ENCODE assay signal across 9 cellular contexts in the genomic region with DNA sequence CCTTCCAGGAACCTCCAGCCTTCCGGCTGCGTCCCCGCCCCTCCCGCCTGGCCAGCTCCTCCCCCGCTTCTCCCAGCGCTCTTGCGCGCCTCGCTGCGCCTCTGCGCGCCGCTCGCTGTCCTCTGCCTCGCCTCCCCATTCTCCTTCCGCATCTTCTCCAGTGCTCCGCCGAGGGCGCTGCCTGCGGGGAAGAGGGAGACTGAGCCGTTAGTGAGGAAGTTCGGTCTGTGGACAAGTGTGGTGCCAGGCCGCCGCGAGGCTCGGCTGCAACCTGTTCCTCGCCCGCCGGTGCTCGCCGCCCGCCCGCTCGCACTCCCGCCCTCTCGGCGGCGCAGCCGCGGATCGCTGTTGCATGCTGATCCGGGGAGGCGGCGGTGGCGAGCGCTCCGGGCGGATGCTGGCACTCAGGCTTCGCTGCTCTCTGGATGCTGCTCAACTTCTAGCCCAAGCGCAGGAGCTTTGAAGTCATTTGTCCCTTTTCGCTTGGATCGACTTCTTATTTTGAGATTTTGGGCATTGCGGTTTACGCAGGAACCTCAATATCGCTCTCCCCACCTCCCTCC. TPM values are rescaled to one million over a fixed set of nuclear protein-coding genes. Genes with fewer than 3 reads are reported as not detected.
DNase-seq lines count a peak whose midpoint lies in the region; ATAC-seq and TF ChIP-seq lines count a peak whose summit lies in the region.
"Had no signal": no experiment of that assay in that cellular context is flagged by ENCODE, and none has a peak within 500 bp of the region (broad histone marks: within the 10 kb centered on the region; RNA-seq: fewer than 3 reads in every experiment).

No MANE protein-coding gene starts in this region.

- no peaks in the 10 kb centered on the region for H3K36me3 Mint-ChIP-seq in activated T-cell treated with anti-CD3 and anti-CD28 coated beads, Interleukin-2, amount 50 U/mL, for 24 hours (ENCODE audit: low read depth)
- H3K36me3 Mint-ChIP-seq in activated CD4-positive, alpha-beta memory T cell treated with anti-CD3 and anti-CD28 coated beads for 36 hours: no peaks in the 10 kb centered on the region
- H3K36me3 Mint-ChIP-seq: CD4-positive, alpha-beta memory T cell had no signal

- 2 to 3% (median 3%) methylated on average over 49 to 55 of the region's 55 CpGs for WGBS in psoas muscle, 3 donors

- no peak for TF ChIP-seq POLR2A in erythroblast (IDR thresholded peaks at IDR 0.05; ENCODE audit: low read length)

- peak; percentile 43 for ATAC-seq in HG03095 (IDR thresholded peaks at IDR 0.05; ENCODE audit: unreplicated experiment)
- ATAC-seq in psoas muscle: peak in 2 of 4 donors; percentile 33 to 38

- CTCF ChIA-PET in activated CD4-positive, alpha-beta memory T cell treated with anti-CD3 and anti-CD28 coated beads for 36 hours (lab: Charles Lee): interaction anchor here (1.4 to 6.8 kb wide), 2 partner anchors 572 to 598 kb away, joined by 6 to 63 read pairs; no protein-coding TSS in a partner anchor

- intact Hi-C loops in activated CD4-positive, alpha-beta memory T cell treated with anti-CD3 and anti-CD28 coated beads for 36 hours (cut with micrococcal nuclease): no loop called here
- intact Hi-C loops in psoas muscle (cut with DNase I): no loop called here

- DNase-seq in activated T-cell treated with anti-CD3 and anti-CD28 coated beads, Interleukin-2, amount 50 U/mL, for 24 hours: peak; percentile 55
- DNase-seq in activated T-cell treated with anti-CD3 and anti-CD28 coated beads, Interleukin-2, amount 50 U/mL, for 1 hour: no peak
- DNase-seq in activated CD4-positive, alpha-beta memory T cell treated with anti-CD3 and anti-CD28 coated beads for 36 hours: peak; percentile 64
- DNase-seq in cardiac muscle cell (ENCODE audit: low read depth in 1 of 2, low spot score in 1 of 2) (peak; percentile 17 to 49), psoas muscle (peak in 1 of 2 donors; percentile 21), erythroblast (lab: John Stamatoyannopoulos, UW) (no peak), NCI-H2196 (lab: John Stamatoyannopoulos, UW; ENCODE audit: unreplicated experiment) (no peak)

- H3K4me1 ChIP-seq in cardiac muscle cell (ENCODE audit: low read depth): no peaks in the 10 kb centered on the region
- peaks cover 3% of the 10 kb centered on the region for H3K4me1 ChIP-seq in psoas muscle

- peaks cover 86% of the 10 kb centered on the region for H3K27me3 Mint-ChIP-seq in activated T-cell treated with anti-CD3 and anti-CD28 coated beads, Interleukin-2, amount 50 U/mL, for 24 hours
- H3K27me3 Mint-ChIP-seq in activated CD4-positive, alpha-beta memory T cell treated with anti-CD3 and anti-CD28 coated beads for 36 hours: peaks cover 55% of the 10 kb centered on the region

- no peaks in the 10 kb centered on the region for H3K9me3 Mint-ChIP-seq in activated T-cell treated with anti-CD3 and anti-CD28 coated beads, Interleukin-2, amount 50 U/mL, for 24 hours
- H3K9me3 Mint-ChIP-seq in activated CD4-positive, alpha-beta memory T cell treated with anti-CD3 and anti-CD28 coated beads for 36 hours: no peaks in the 10 kb centered on the region

- no peaks in the 10 kb centered on the region for H3K36me3 ChIP-seq in cardiac muscle cell
- no peaks in the 10 kb centered on the region for H3K36me3 ChIP-seq in psoas muscle (ENCODE audit: insufficient read depth in 1 of 2, low read depth in 1 of 2)

- no peak overlapping the region for H3K27ac Mint-ChIP-seq in activated T-cell treated with anti-CD3 and anti-CD28 coated beads, Interleukin-2, amount 50 U/mL, for 24 hours
- no peak overlapping the region for H3K27ac Mint-ChIP-seq in activated CD4-positive, alpha-beta memory T cell treated with anti-CD3 and anti-CD28 coated beads for 36 hours
- H3K27ac Mint-ChIP-seq: CD4-positive, alpha-beta memory T cell had no signal

- H3K27me3 ChIP-seq in cardiac muscle cell: peaks cover 98% of the 10 kb centered on the region
- H3K27me3 ChIP-seq in psoas muscle (ENCODE audit: insufficient read depth in 3 of 3, low read length in 2 of 3): peaks cover 0 to 64% (median 24%) of the 10 kb centered on the region in 3 donors

- POLR2A ChIA-PET in activated CD4-positive, alpha-beta memory T cell treated with anti-CD3 and anti-CD28 coated beads for 36 hours (lab: Charles Lee): no interaction called here

- peak overlapping the region; percentile 7 for H3K4me3 ChIP-seq in cardiac muscle cell
- peak overlapping the region; percentile 36 for H3K4me3 ChIP-seq in psoas muscle

- H3K27ac ChIP-seq in cardiac muscle cell (no peak overlapping the region), psoas muscle (no peak overlapping the region)

- peak overlapping the region; percentile 55 for H3K4me3 Mint-ChIP-seq in activated T-cell treated with anti-CD3 and anti-CD28 coated beads, Interleukin-2, amount 50 U/mL, for 24 hours
- H3K4me3 Mint-ChIP-seq in activated CD4-positive, alpha-beta memory T cell treated with anti-CD3 and anti-CD28 coated beads for 36 hours: peak overlapping the region; percentile 57

- H3K9me3 ChIP-seq in cardiac muscle cell (ENCODE audit: low read depth): no peaks in the 10 kb centered on the region
- no peaks in the 10 kb centered on the region for H3K9me3 ChIP-seq in psoas muscle

- H3K4me1 Mint-ChIP-seq in activated T-cell treated with anti-CD3 and anti-CD28 coated beads, Interleukin-2, amount 50 U/mL, for 24 hours (ENCODE audit: low read depth): peaks cover 24% of the 10 kb centered on the region
- H3K4me1 Mint-ChIP-seq in activated CD4-positive, alpha-beta memory T cell treated with anti-CD3 and anti-CD28 coated beads for 36 hours (ENCODE audit: low read depth): peaks cover 24% of the 10 kb centered on the region

- no peak for TF ChIP-seq CTCF in cardiac muscle cell (IDR thresholded peaks at IDR 0.05; ENCODE audit: low read depth, low read length)
- no peak for TF ChIP-seq CTCF in psoas muscle (IDR thresholded peaks at IDR 0.05)

RNA-seq across cellular contexts. Expression of a gene that starts 0.7 kb away (rescaled TPM):
- not detected for total RNA-seq in activated CD4-positive, alpha-beta memory T cell treated with anti-CD3 and anti-CD28 coated beads for 36 hours
- total RNA-seq in cardiac muscle cell: 0.18 and 0.36 TPM in 2 replicates
- polyA plus RNA-seq in cardiac muscle cell: not detected in 2 replicates
- total RNA-seq in psoas muscle: under 1 TPM in 2 of 4 donors, not detected in 2; 0.04 to 0.06 TPM
- under 1 TPM in 2 of 3 donors, not detected in 1; 0.03 to 0.05 TPM for polyA plus RNA-seq in psoas muscle
- total RNA-seq: CD4-positive, alpha-beta memory T cell had no signal
- polyA plus RNA-seq: CD4-positive, alpha-beta memory T cell had no signal

Comparison
In these comparisons a context has a peak if more than half of its experiments do, and no peak if none do; other contexts are left out.
1. DNase-seq: peak in activated T-cell treated with anti-CD3 and anti-CD28 coated beads, Interleukin-2, amount 50 U/mL, for 24 hours (single experiment), activated CD4-positive, alpha-beta memory T cell treated with anti-CD3 and anti-CD28 coated beads for 36 hours (single experiment) and cardiac muscle cell (2 of 2); none in activated T-cell treated with anti-CD3 and anti-CD28 coated beads, Interleukin-2, amount 50 U/mL, for 1 hour (single experiment), erythroblast (0 of 2) and NCI-H2196 (single experiment).